In genomic region chr1:66302810-66303209, GRCh38 we compare ENCODE assay signal across 14 cellular contexts.
DNase-seq lines count a peak whose midpoint lies in the region; ATAC-seq and TF ChIP-seq lines count a peak whose summit lies in the region.
"Had no signal": no experiment of that assay in that cellular context is flagged by ENCODE, and none has a peak within 500 bp of the region (broad histone marks: within the 10 kb centered on the region; RNA-seq: fewer than 3 reads in every experiment).

No MANE protein-coding gene starts in this region.

- H3K4me1 ChIP-seq in DND-41 (ENCODE audit: insufficient read depth, low read length) (peaks cover 32% of the 10 kb centered on the region), KMS-11 (ENCODE audit: low read depth, poor library complexity, severe bottlenecking) (peaks cover 74% of the 10 kb centered on the region)

- peaks cover 1% of the 10 kb centered on the region for H3K36me3 Mint-ChIP-seq in activated T-helper 1 cell treated with anti-CD3 and anti-CD28 coated beads, Interleukin-12 subunit alpha, Interleukin-12 subunit beta, Interleukin-2, Interleukin-4 antibody, amounts not matched to agents 30 ng/mL and 10 ng/mL and 1 ng/mL, durations not matched to agents 14 hours and 24 hours and 36 hours (ENCODE audit: low read depth)
- H3K36me3 Mint-ChIP-seq in naive thymus-derived CD8-positive, alpha-beta T cell: no peaks in the 10 kb centered on the region
- no peaks in the 10 kb centered on the region for H3K36me3 Mint-ChIP-seq in activated T-cell treated with anti-CD3 and anti-CD28 coated beads, Interleukin-2, amount 50 U/mL, for 4 hours (ENCODE audit: insufficient read depth)

- no peaks in the 10 kb centered on the region for H3K9me3 ChIP-seq in DND-41 (ENCODE audit: insufficient read depth, low read length, severe bottlenecking)
- H3K9me3 ChIP-seq: neutrophil, suprapubic skin had no signal

- H3K9ac ChIP-seq in DND-41 (ENCODE audit: low read depth, low read length): no peak overlapping the region
- no peak overlapping the region for H3K9ac ChIP-seq in KMS-11

- H3K4me1 Mint-ChIP-seq in activated T-helper 1 cell treated with anti-CD3 and anti-CD28 coated beads, Interleukin-12 subunit alpha, Interleukin-12 subunit beta, Interleukin-2, Interleukin-4 antibody, amounts not matched to agents 30 ng/mL and 10 ng/mL and 1 ng/mL, durations not matched to agents 14 hours and 24 hours and 36 hours (ENCODE audit: low read depth): peaks cover 46% of the 10 kb centered on the region
- H3K4me1 Mint-ChIP-seq in naive thymus-derived CD8-positive, alpha-beta T cell: peaks cover 7 to 39% (median 32%) of the 10 kb centered on the region in 4 donors
- peaks cover 39% of the 10 kb centered on the region for H3K4me1 Mint-ChIP-seq in activated T-cell treated with anti-CD3 and anti-CD28 coated beads, Interleukin-2, amount 50 U/mL, for 4 hours (ENCODE audit: low read depth)

- no peaks in the 10 kb centered on the region for H3K27me3 Mint-ChIP-seq in activated T-helper 1 cell treated with anti-CD3 and anti-CD28 coated beads, Interleukin-12 subunit alpha, Interleukin-12 subunit beta, Interleukin-2, Interleukin-4 antibody, amounts not matched to agents 30 ng/mL and 10 ng/mL and 1 ng/mL, durations not matched to agents 14 hours and 24 hours and 36 hours (ENCODE audit: insufficient read depth)
- H3K27me3 Mint-ChIP-seq in naive thymus-derived CD8-positive, alpha-beta T cell: no peaks in the 10 kb centered on the region
- H3K27me3 Mint-ChIP-seq in activated T-cell treated with anti-CD3 and anti-CD28 coated beads, Interleukin-2, amount 50 U/mL, for 4 hours (ENCODE audit: low read depth): no peaks in the 10 kb centered on the region

- H3K4me3 ChIP-seq in DND-41 (ENCODE audit: low read depth in 1 of 2, low read length in 2 of 2) (no peak overlapping the region), KMS-11 (IDR thresholded peaks at IDR 0.05; ENCODE audit: insufficient read depth, low read depth, low read length) (no peak overlapping the region)
- H3K4me3 ChIP-seq: K562, suprapubic skin had no signal

- H3K4me2 ChIP-seq in DND-41 (ENCODE audit: insufficient read depth, low read length) (no peak overlapping the region), KMS-11 (peak overlapping the region; percentile 21; the same call in 1 of the 2 replicates)

- H3K27ac ChIP-seq in DND-41 (ENCODE audit: low read length) (no peak overlapping the region), KMS-11 (no peak overlapping the region)
- H3K27ac ChIP-seq: suprapubic skin had no signal

- H3K4me3 Mint-ChIP-seq in activated T-helper 1 cell treated with anti-CD3 and anti-CD28 coated beads, Interleukin-12 subunit alpha, Interleukin-12 subunit beta, Interleukin-2, Interleukin-4 antibody, amounts not matched to agents 30 ng/mL and 10 ng/mL and 1 ng/mL, durations not matched to agents 14 hours and 24 hours and 36 hours: peak overlapping the region; percentile 40
- peak overlapping the region in 8 of 10 donors; percentile 2 to 66 (median 26) for H3K4me3 Mint-ChIP-seq in naive thymus-derived CD8-positive, alpha-beta T cell
- no peak overlapping the region for H3K4me3 Mint-ChIP-seq in activated T-cell treated with anti-CD3 and anti-CD28 coated beads, Interleukin-2, amount 50 U/mL, for 4 hours

- intact Hi-C loops in activated T-helper 1 cell treated with anti-CD3 and anti-CD28 coated beads, Interleukin-12 subunit alpha, Interleukin-12 subunit beta, Interleukin-2, Interleukin-4 antibody, amounts not matched to agents 30 ng/mL and 10 ng/mL and 1 ng/mL, durations not matched to agents 14 hours and 24 hours and 36 hours (cut with micrococcal nuclease): no loop called here

- H3K27ac Mint-ChIP-seq in activated T-helper 1 cell treated with anti-CD3 and anti-CD28 coated beads, Interleukin-12 subunit alpha, Interleukin-12 subunit beta, Interleukin-2, Interleukin-4 antibody, amounts not matched to agents 30 ng/mL and 10 ng/mL and 1 ng/mL, durations not matched to agents 14 hours and 24 hours and 36 hours: peak overlapping the region; percentile 71
- peak overlapping the region in 9 of 10 donors; percentile 20 to 96 (median 77) for H3K27ac Mint-ChIP-seq in naive thymus-derived CD8-positive, alpha-beta T cell

- H3K27me3 ChIP-seq in DND-41 (ENCODE audit: insufficient read depth, low read length, poor library complexity) (no peaks in the 10 kb centered on the region), KMS-11 (ENCODE audit: insufficient read depth, low read depth) (no peaks in the 10 kb centered on the region)
- H3K27me3 ChIP-seq: neutrophil, suprapubic skin had no signal

- H4K20me1 ChIP-seq in DND-41 (ENCODE audit: insufficient read depth, low read length) (no peaks in the 10 kb centered on the region), KMS-11 (ENCODE audit: insufficient read depth) (no peaks in the 10 kb centered on the region)

- DNase-seq in DND-41 (no peak), DMS 273 treated with DMSO at 0.1 percent for 48 hours (lab: John Stamatoyannopoulos, UW) (no peak), omental fat pad (ENCODE audit: low spot score) (no peak)
- no peak for DNase-seq in activated T-helper 1 cell treated with anti-CD3 and anti-CD28 coated beads, Interleukin-12 subunit alpha, Interleukin-12 subunit beta, Interleukin-2, Interleukin-4 antibody, amounts not matched to agents 30 ng/mL and 10 ng/mL and 1 ng/mL, durations not matched to agents 14 hours and 24 hours and 36 hours (ENCODE audit: low spot score)
- peak in 3 of 10 donors; percentile 23 to 41 (median 31) for DNase-seq in naive thymus-derived CD8-positive, alpha-beta T cell
- DNase-seq in activated T-cell treated with anti-CD3 and anti-CD28 coated beads, Interleukin-2, amount 50 U/mL, for 4 hours: no peak
- DNase-seq: activated T-cell treated with anti-CD3 and anti-CD28 coated beads, Interleukin-2, amount 50 U/mL, for 1 hour; head of caudate nucleus; left ventricle myocardium superior; NCI-H2081 treated with DMSO at 0.1 percent for 48 hours had no signal

- H3K9me3 Mint-ChIP-seq in activated T-helper 1 cell treated with anti-CD3 and anti-CD28 coated beads, Interleukin-12 subunit alpha, Interleukin-12 subunit beta, Interleukin-2, Interleukin-4 antibody, amounts not matched to agents 30 ng/mL and 10 ng/mL and 1 ng/mL, durations not matched to agents 14 hours and 24 hours and 36 hours: no peaks in the 10 kb centered on the region
- H3K9me3 Mint-ChIP-seq in naive thymus-derived CD8-positive, alpha-beta T cell: no peaks in the 10 kb centered on the region
- H3K9me3 Mint-ChIP-seq in activated T-cell treated with anti-CD3 and anti-CD28 coated beads, Interleukin-2, amount 50 U/mL, for 4 hours: no peaks in the 10 kb centered on the region

- H2AFZ ChIP-seq in DND-41 (ENCODE audit: low read depth, low read length) (no peak overlapping the region), KMS-11 (ENCODE audit: low read depth) (no peak overlapping the region)

- no peaks in the 10 kb centered on the region for H3K79me2 ChIP-seq in DND-41 (ENCODE audit: insufficient read depth, low read length)
- no peaks in the 10 kb centered on the region for H3K79me2 ChIP-seq in KMS-11 (ENCODE audit: insufficient read depth, low read depth)

- no peaks in the 10 kb centered on the region for H3K36me3 ChIP-seq in DND-41 (ENCODE audit: insufficient read depth, low read length)
- no peaks in the 10 kb centered on the region for H3K36me3 ChIP-seq in KMS-11 (ENCODE audit: insufficient read depth)
- H3K36me3 ChIP-seq: neutrophil, suprapubic skin had no signal

- POLR2A ChIA-PET in naive thymus-derived CD8-positive, alpha-beta T cell (lab: Charles Lee): interaction anchor here (0.6 to 1.8 kb wide), 4 partner anchors 18 to 36 kb away, joined by 3 to 6 read pairs (median 4); no protein-coding TSS in a partner anchor

- ATAC-seq in DND-41 (ENCODE audit: insufficient read depth, low read depth) (peak; percentile 67), omental fat pad (ENCODE audit: low FRiP score) (no peak)
- peak; percentile 57 to 82 for ATAC-seq in naive thymus-derived CD8-positive, alpha-beta T cell
- ATAC-seq in activated T-cell treated with anti-CD3 and anti-CD28 coated beads, Interleukin-2, amount 50 U/mL, for 4 hours: no peak
- ATAC-seq: K562 had no signal

- TF ChIP-seq CTCF in DND-41 (IDR thresholded peaks at IDR 0.05; ENCODE audit: borderline replicate concordance, extremely low read depth, low read length, poor library complexity, severe bottlenecking) (no peak), KMS-11 (conservative IDR thresholded peaks at IDR 0.05; ENCODE audit: low read depth, low read length) (no peak), omental fat pad (IDR thresholded peaks at IDR 0.05) (no peak)

Comparison
In these comparisons a context has a peak if more than half of its experiments do, and no peak if none do; other contexts are left out.
1. ATAC-seq: peak in DND-41 (single experiment) and naive thymus-derived CD8-positive, alpha-beta T cell (2 of 2); none in activated T-cell treated with anti-CD3 and anti-CD28 coated beads, Interleukin-2, amount 50 U/mL, for 4 hours (0 of 2) and omental fat pad (single experiment).